8 cellular contexts compared by ENCODE assay signal in the genomic region with DNA sequence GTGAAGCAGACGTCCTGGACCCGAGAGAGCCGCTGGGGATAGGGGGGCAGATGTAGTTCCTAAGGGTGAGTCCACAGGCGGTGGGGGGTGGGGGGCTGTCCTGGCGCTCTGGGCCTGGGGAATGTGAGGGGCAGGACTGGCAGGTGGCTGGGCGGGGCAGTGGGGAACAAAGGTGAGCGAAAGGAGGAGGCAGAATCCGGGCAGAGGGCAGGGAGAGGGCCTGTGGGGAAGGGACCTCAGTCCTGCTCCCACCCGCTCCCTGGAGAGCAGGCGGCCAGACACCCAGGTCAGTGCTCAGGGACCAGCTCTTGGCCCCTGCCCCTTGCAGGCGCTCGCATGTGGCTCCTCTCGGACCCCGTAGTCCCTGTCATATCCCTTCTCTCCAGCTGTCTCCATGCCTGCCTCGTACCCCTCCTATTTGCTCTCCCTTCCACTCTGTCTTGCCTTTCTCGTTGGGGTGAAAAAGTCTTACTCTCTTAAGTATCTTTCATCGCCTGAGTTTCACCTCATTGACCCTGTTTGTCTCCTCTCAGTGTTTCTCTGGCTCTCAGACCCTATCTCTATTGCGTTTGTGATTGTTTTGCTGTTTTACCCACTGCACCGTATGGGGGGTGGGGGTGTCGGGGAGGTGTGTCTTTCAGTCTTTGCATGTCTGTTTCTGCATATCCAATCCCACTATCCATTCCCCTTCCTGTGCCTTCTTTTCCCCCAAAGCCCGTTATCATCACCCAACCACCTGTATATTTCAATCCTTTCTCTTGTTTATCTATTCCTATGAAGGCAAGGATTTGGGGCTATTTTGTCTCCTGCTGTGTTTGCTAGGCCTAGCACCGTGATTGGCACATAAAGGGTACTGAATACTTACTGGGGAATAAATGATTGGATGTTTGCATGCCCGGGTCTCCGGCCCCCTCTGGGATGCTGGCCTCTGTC. TPM values are rescaled to one million over a fixed set of nuclear protein-coding genes. Genes with fewer than 3 reads are reported as not detected.
DNase-seq lines count a peak whose midpoint lies in the region; ATAC-seq and TF ChIP-seq lines count a peak whose summit lies in the region.

No MANE protein-coding gene starts in this region.

- intact Hi-C loops in sigmoid colon (cut with DNase I): loop anchor here (10.0 kb wide), 1 partner anchor 1350 kb away; a partner anchor contains a TSS

- DNase-seq in RWPE1 (ENCODE audit: low spot score): no peak
- DNase-seq in fibroblast of pulmonary artery (ENCODE audit: low read depth): no peak
- peak; percentile 69 for DNase-seq in sigmoid colon
- DNase-seq in GM10266 (ENCODE audit: extremely low spot score): no peak
- no peak for DNase-seq in middle frontal gyrus (ENCODE audit: extremely low spot score, low spot score)

- peaks cover 0 to 19% (median 0%) of the 10 kb centered on the region in 4 donors for H3K36me3 ChIP-seq in sigmoid colon

- H3K27ac ChIP-seq in RWPE1 (peak overlapping the region; percentile 99), sigmoid colon (peak overlapping the region; percentile 82 to 87 (median 84))

- H3K4me1 ChIP-seq in sigmoid colon: peaks cover 0 to 48% (median 35%) of the 10 kb centered on the region in 4 donors

- H3K4me3 ChIP-seq in GM12875 (ENCODE audit: low read depth, low read length): peak overlapping the region; percentile 29
- H3K4me3 ChIP-seq in fibroblast of pulmonary artery (replicated peaks; ENCODE audit: low read depth, low read length): peak overlapping the region; percentile 64
- peak overlapping the region in 3 of 4 donors; percentile 49 to 55 (median 52) for H3K4me3 ChIP-seq in sigmoid colon

- TF ChIP-seq CTCF in GM12875 (IDR thresholded peaks at IDR 0.05; ENCODE audit: borderline replicate concordance, insufficient read depth, low read depth, low read length) (no peak), RWPE1 (conservative IDR thresholded peaks at IDR 0.05; ENCODE audit: low read depth) (no peak), fibroblast of pulmonary artery (IDR thresholded peaks at IDR 0.05; ENCODE audit: low read length, missing control alignments) (no peak), sigmoid colon (IDR thresholded peaks at IDR 0.05) (no peak), GM10266 (IDR thresholded peaks at IDR 0.05; ENCODE audit: control insufficient read depth, insufficient read depth, low read depth, missing control alignments) (no peak)

- POLR2A ChIA-PET in RWPE1 (lab: Yijun Ruan, JAX; ENCODE audit: low non-redundant PET): no interaction called here

- no peaks in the 10 kb centered on the region for H3K27me3 ChIP-seq in sigmoid colon

- WGBS in sigmoid colon, 2 donors: 16 to 62% methylated on average over 24 of the region's 24 CpGs

- peak in 1 of 2 donors; percentile 11 for TF ChIP-seq POLR2A in sigmoid colon (IDR thresholded peaks at IDR 0.05)

- CTCF ChIA-PET in RWPE1 (lab: Yijun Ruan, JAX): no interaction called here

- TF ChIP-seq EP300 in sigmoid colon (IDR thresholded peaks at IDR 0.05): no peak

- no peaks in the 10 kb centered on the region for H3K9me3 ChIP-seq in sigmoid colon

- ATAC-seq in HG02571 (IDR thresholded peaks at IDR 0.05; ENCODE audit: unreplicated experiment) (no peak), HG03159 (IDR thresholded peaks at IDR 0.05; ENCODE audit: unreplicated experiment) (no peak)

RNA-seq across cellular contexts. Expression of a gene that starts 5.8 kb away (rescaled TPM):
- total RNA-seq in sigmoid colon: 10 to 100 TPM in 3 of 4 donors, 1 to 10 TPM in 1; 10.0 to 16.9 (median 12.8) TPM
- 10 to 100 TPM; 18.0 to 45.6 (median 33.5) TPM for polyA plus RNA-seq in sigmoid colon

RNA-seq across cellular contexts. Expression of a gene that starts 6.1 kb away (rescaled TPM):
- total RNA-seq in sigmoid colon: 1,000 to 10,000 TPM; 2,699 to 3,791 (median 2,810) TPM
- polyA plus RNA-seq in sigmoid colon: 1,000 to 10,000 TPM; 2,118 to 3,330 (median 2,641) TPM

RNA-seq across cellular contexts. Expression of a gene that starts 10.2 kb away (rescaled TPM):
- total RNA-seq in sigmoid colon: not detected
- polyA plus RNA-seq in sigmoid colon: 100 to 1,000 TPM; 109 to 168 (median 125) TPM

RNA-seq across cellular contexts. Expression of a gene that starts 12.1 kb away (rescaled TPM):
- total RNA-seq in sigmoid colon: 10 to 100 TPM; 10.5 to 14.1 (median 11.9) TPM
- polyA plus RNA-seq in sigmoid colon: 10 to 100 TPM in 1 of 3 donors, 1 to 10 TPM in 2; 6.2 to 10.2 (median 9.8) TPM

RNA-seq across cellular contexts. Expression of a gene that starts 18.5 kb away (rescaled TPM):
- total RNA-seq in sigmoid colon: not detected
- under 1 TPM in 1 of 3 donors, not detected in 2; 0.34 TPM for polyA plus RNA-seq in sigmoid colon
